ENCODE assay signal across 13 cellular contexts in genomic region chr6:166162599-166163342, GRCh38. TPM values are rescaled to one million over a fixed set of nuclear protein-coding genes. Genes with fewer than 3 reads are reported as not detected.
DNase-seq lines count a peak whose midpoint lies in the region; ATAC-seq and TF ChIP-seq lines count a peak whose summit lies in the region.
"Had no signal": no experiment of that assay in that cellular context is flagged by ENCODE, and none has a peak within 500 bp of the region (broad histone marks: within the 10 kb centered on the region; RNA-seq: fewer than 3 reads in every experiment).

No MANE protein-coding gene starts in this region.

- no peaks in the 10 kb centered on the region for H3K36me3 ChIP-seq in GM23248 (ENCODE audit: low read depth)

- no peaks in the 10 kb centered on the region for H3K79me2 ChIP-seq in GM23248 (ENCODE audit: insufficient read depth)

- no peaks in the 10 kb centered on the region for H3K4me1 ChIP-seq in GM23248 (ENCODE audit: insufficient read depth)

- H3K27ac ChIP-seq in GM23248, result no peak overlapping the region
- H3K27ac ChIP-seq: body of pancreas had no signal

- no peaks in the 10 kb centered on the region for H3K9me2 ChIP-seq in GM23248 (ENCODE audit: insufficient read depth)

- no peaks in the 10 kb centered on the region for H3F3A ChIP-seq in GM23248 (ENCODE audit: insufficient read depth)

- no peak overlapping the region for H3K4me3 Mint-ChIP-seq in activated naive CD4-positive, alpha-beta T cell treated with anti-CD3 and anti-CD28 coated beads, Interleukin-2, amount 10 ng/mL, durations not matched to agents 7 days and 5 days
- no peak overlapping the region for H3K4me3 Mint-ChIP-seq in type B pancreatic cell

- H2AFZ ChIP-seq in GM23248, result no peak overlapping the region

- WGBS in GM23248 (ENCODE audit: low coverage in 1 of 2, low lambda C conversion rate in 2 of 2, missing lambda C conversion rate in 2 of 2), 2 experiments, result 0 to 6% methylated on average over 1 of the region's 1 CpG

- H3K9ac ChIP-seq in GM23248, result no peak overlapping the region

- peaks cover 69% of the 10 kb centered on the region for H3K27me3 Mint-ChIP-seq in activated naive CD4-positive, alpha-beta T cell treated with anti-CD3 and anti-CD28 coated beads, Interleukin-2, amount 10 ng/mL, durations not matched to agents 7 days and 5 days
- H3K27me3 Mint-ChIP-seq in type B pancreatic cell, result peaks cover 82% of the 10 kb centered on the region

- no peaks in the 10 kb centered on the region for H3K36me3 Mint-ChIP-seq in activated naive CD4-positive, alpha-beta T cell treated with anti-CD3 and anti-CD28 coated beads, Interleukin-2, amount 50 U/mL, for 72 hours
- H3K36me3 Mint-ChIP-seq in activated naive CD4-positive, alpha-beta T cell treated with anti-CD3 and anti-CD28 coated beads, Interleukin-2, amount 10 ng/mL, durations not matched to agents 7 days and 5 days, result no peaks in the 10 kb centered on the region
- H3K36me3 Mint-ChIP-seq in type B pancreatic cell, result no peaks in the 10 kb centered on the region

- no peaks in the 10 kb centered on the region for H3K9me3 ChIP-seq in GM23248 (ENCODE audit: low read depth)
- H3K9me3 ChIP-seq: body of pancreas had no signal

- peak; percentile 68 to 99 for ATAC-seq in activated naive CD4-positive, alpha-beta T cell treated with anti-CD3 and anti-CD28 coated beads, Interleukin-2, amount 50 U/mL, for 72 hours
- peak; percentile 75 for ATAC-seq in GM21515 (IDR thresholded peaks at IDR 0.05; ENCODE audit: unreplicated experiment)
- ATAC-seq in HG03066 (IDR thresholded peaks at IDR 0.05; ENCODE audit: low read depth, unreplicated experiment), result peak; percentile 72
- ATAC-seq: body of pancreas had no signal

- no peaks in the 10 kb centered on the region for H3K4me1 Mint-ChIP-seq in activated naive CD4-positive, alpha-beta T cell treated with anti-CD3 and anti-CD28 coated beads, Interleukin-2, amount 10 ng/mL, durations not matched to agents 7 days and 5 days
- no peaks in the 10 kb centered on the region for H3K4me1 Mint-ChIP-seq in type B pancreatic cell (ENCODE audit: unreplicated experiment)

- DNase-seq in activated naive CD4-positive, alpha-beta T cell treated with anti-CD3 and anti-CD28 coated beads, Interleukin-2, amount 50 U/mL, for 72 hours (ENCODE audit: low spot score in 2 of 2), result peak in 1 of 2 donors; percentile 80
- no peak for DNase-seq in activated naive CD4-positive, alpha-beta T cell treated with anti-CD3 and anti-CD28 coated beads, Interleukin-2, amount 10 ng/mL, durations not matched to agents 7 days and 5 days
- DNase-seq in stimulated activated CD4-positive, alpha-beta T cell treated with anti-CD3 and anti-CD28 coated beads, TNF-alpha, amount 100 ng/mL, for 48 hours (ENCODE audit: low read depth in 3 of 3), result peak in 2 of 3 donors; percentile 15 to 50
- DNase-seq in T1000 (lab: John Stamatoyannopoulos, UW) (no peak), type B pancreatic cell (ENCODE audit: extremely low spot score, unreplicated experiment) (no peak), GM23248 (no peak)
- DNase-seq: AML-193, body of pancreas, NCI-H774 had no signal

- H3K4me3 ChIP-seq in GM23248, result no peak overlapping the region
- H3K4me3 ChIP-seq: body of pancreas had no signal

- CTCF ChIA-PET in activated naive CD4-positive, alpha-beta T cell treated with anti-CD3 and anti-CD28 coated beads, Interleukin-2, amount 10 ng/mL, durations not matched to agents 7 days and 5 days (lab: Charles Lee), result no interaction called here

- H3K4me2 ChIP-seq in GM23248 (ENCODE audit: unreplicated experiment), result no peak overlapping the region

- no peaks in the 10 kb centered on the region for H4K20me1 ChIP-seq in GM23248 (ENCODE audit: insufficient read depth)

- H3K27me3 ChIP-seq in GM23248 (replicated peaks; ENCODE audit: insufficient read depth), result peaks cover 31% of the 10 kb centered on the region
- H3K27me3 ChIP-seq: body of pancreas had no signal

- peak overlapping the region in 1 of 2 donors; percentile 62 for H3K27ac Mint-ChIP-seq in activated naive CD4-positive, alpha-beta T cell treated with anti-CD3 and anti-CD28 coated beads, Interleukin-2, amount 50 U/mL, for 72 hours
- no peak overlapping the region for H3K27ac Mint-ChIP-seq in activated naive CD4-positive, alpha-beta T cell treated with anti-CD3 and anti-CD28 coated beads, Interleukin-2, amount 10 ng/mL, durations not matched to agents 7 days and 5 days
- H3K27ac Mint-ChIP-seq in type B pancreatic cell, result no peak overlapping the region

- TF ChIP-seq CTCF in type B pancreatic cell (conservative IDR thresholded peaks at IDR 0.05), result no peak

- in situ Hi-C loops in GM23248 (cut with MboI), result no loop called here

- H3K9me3 Mint-ChIP-seq in activated naive CD4-positive, alpha-beta T cell treated with anti-CD3 and anti-CD28 coated beads, Interleukin-2, amount 50 U/mL, for 72 hours, result no peaks in the 10 kb centered on the region
- no peaks in the 10 kb centered on the region for H3K9me3 Mint-ChIP-seq in activated naive CD4-positive, alpha-beta T cell treated with anti-CD3 and anti-CD28 coated beads, Interleukin-2, amount 10 ng/mL, durations not matched to agents 7 days and 5 days
- H3K9me3 Mint-ChIP-seq in type B pancreatic cell, result no peaks in the 10 kb centered on the region

RNA-seq across cellular contexts. Expression of gene TBXT, which starts 4.9 kb away (rescaled TPM):
- not detected for total RNA-seq in activated naive CD4-positive, alpha-beta T cell treated with anti-CD3 and anti-CD28 coated beads, Interleukin-2, amount 50 U/mL, for 72 hours
- total RNA-seq in type B pancreatic cell (ENCODE audit: low replicate concordance), result 0.85 and 2.0 TPM in 2 replicates
- not detected in 2 replicates for total RNA-seq in GM23248 (2014; rRNA removed; shearing (Covaris generic))
- polyA plus RNA-seq in GM23248 (2016; fragmentation: Nextera tagmentation; extraction: Ambion mirVana), result not detected in 2 replicates
- total RNA-seq: body of pancreas, endothelial cell of umbilical vein, skeletal muscle tissue had no signal
- polyA plus RNA-seq: endothelial cell of umbilical vein had no signal

Comparison
In these comparisons a context has a peak if more than half of its experiments do, and no peak if none do; other contexts are left out.
1. DNase-seq: peak in stimulated activated CD4-positive, alpha-beta T cell treated with anti-CD3 and anti-CD28 coated beads, TNF-alpha, amount 100 ng/mL, for 48 hours (2 of 3); none in activated naive CD4-positive, alpha-beta T cell treated with anti-CD3 and anti-CD28 coated beads, Interleukin-2, amount 10 ng/mL, durations not matched to agents 7 days and 5 days (single experiment), T1000 (single experiment), type B pancreatic cell (single experiment) and GM23248 (single experiment).
2. Peak in every context shown above with its lines, with median percentiles within 50 percentile points of each other: ATAC-seq.